10 cellular contexts compared by ENCODE assay signal in the genomic region with DNA sequence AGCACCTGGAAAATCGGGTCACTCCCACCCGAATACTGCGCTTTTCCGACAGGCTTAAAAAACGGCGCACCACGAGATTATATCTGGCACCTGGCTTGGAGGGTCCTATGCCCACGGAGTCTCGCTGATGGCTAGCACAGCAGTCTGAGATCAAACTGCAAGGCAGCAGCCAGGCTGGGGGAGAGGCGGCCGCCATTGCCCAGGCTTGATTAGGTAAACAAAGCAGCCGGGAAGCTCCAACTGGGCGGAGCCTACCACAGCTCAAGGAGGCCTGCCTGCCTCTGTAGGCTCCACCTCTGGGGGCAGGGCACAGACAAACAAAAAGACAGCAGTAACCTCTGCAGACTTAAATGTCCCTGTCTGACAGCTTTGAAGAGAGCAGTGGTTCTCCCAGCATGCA. TPM values are rescaled to one million over a fixed set of nuclear protein-coding genes. Genes with fewer than 3 reads are reported as not detected.
"Had no signal": no experiment of that assay in that cellular context is flagged by ENCODE, and none has a peak within 500 bp of the region (broad histone marks: within the 10 kb centered on the region; RNA-seq: fewer than 3 reads in every experiment).

No MANE protein-coding gene starts in this region.

RNA-seq across cellular contexts. Expression of a gene that starts 23.5 kb away (rescaled TPM):
- total RNA-seq: colonic mucosa, esophagus mucosa, esophagus squamous epithelium, left colon, left lobe of liver, liver, mononuclear cell had no signal

RNA-seq across cellular contexts. Expression of a gene that starts 59.3 kb away (rescaled TPM):
- polyA plus RNA-seq: immature natural killer cell; mammary epithelial cell; naive thymus-derived CD4-positive, alpha-beta T cell had no signal
